Comparison of ENCODE assay signal across 17 cellular contexts in the genomic region with DNA sequence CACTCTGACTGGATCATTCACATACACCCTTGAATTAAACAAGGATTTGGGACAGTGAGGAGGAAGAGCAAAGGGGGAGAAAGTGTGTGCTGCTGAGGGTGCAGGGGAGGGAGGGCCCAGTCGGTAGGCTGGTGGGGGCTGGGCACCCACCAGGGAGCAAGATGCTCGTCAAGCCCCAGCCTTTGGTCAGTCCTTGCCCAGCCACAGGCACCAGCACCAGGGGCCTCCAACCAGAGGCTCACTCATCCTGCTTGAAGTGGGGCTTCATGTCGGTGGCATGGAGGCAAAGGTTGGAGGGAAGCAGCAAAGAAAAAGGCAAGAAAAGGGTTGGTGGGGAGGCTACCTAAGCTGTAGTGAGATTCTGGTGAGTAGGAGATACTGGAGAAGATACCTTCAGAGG. TPM values are rescaled to one million over a fixed set of nuclear protein-coding genes. Genes with fewer than 3 reads are reported as not detected.
DNase-seq lines count a peak whose midpoint lies in the region; ATAC-seq and TF ChIP-seq lines count a peak whose summit lies in the region.
"Had no signal": no experiment of that assay in that cellular context is flagged by ENCODE, and none has a peak within 500 bp of the region (broad histone marks: within the 10 kb centered on the region; RNA-seq: fewer than 3 reads in every experiment).

No MANE protein-coding gene starts in this region.

- no peak overlapping the region for H3K27ac ChIP-seq in CD4-positive, alpha-beta memory T cell (ENCODE audit: low read depth, low read length)
- peak overlapping the region; percentile 2; the same call in 1 of the 2 replicates for H3K27ac ChIP-seq in IMR-90 (ENCODE audit: insufficient read depth, low read length)
- H3K27ac ChIP-seq in esophagus muscularis mucosa (replicated peaks in 1 of 4), result peak overlapping the region; percentile 64 to 98 (median 80)
- peak overlapping the region; percentile 78 for H3K27ac ChIP-seq in skeletal muscle tissue (ENCODE audit: low read depth, low read length)
- H3K27ac ChIP-seq: pancreas, PC-9 had no signal

- H3K36me3 Mint-ChIP-seq in CD4-positive, alpha-beta memory T cell, result peaks cover 47 to 68% of the 10 kb centered on the region in 2 donors

- H3K9me3 Mint-ChIP-seq in CD4-positive, alpha-beta memory T cell, result peaks cover 0 to 1% (median 0%) of the 10 kb centered on the region in 8 donors

- dilution Hi-C loops in IMR-90 (cut with HindIII; ENCODE audit: low sequenced_read_pairs, unreplicated experiment), result no loop called here

- no peaks in the 10 kb centered on the region for H3K27me3 Mint-ChIP-seq in CD4-positive, alpha-beta memory T cell
- H3K27me3 Mint-ChIP-seq: stimulated activated naive CD8-positive, alpha-beta T cell treated with anti-CD3 and anti-CD28 coated beads, Interleukin-15, amount 100 ng/mL, for 72 hours had no signal

- no peak overlapping the region for H3K4me2 ChIP-seq in IMR-90 (ENCODE audit: low read depth, low read length)
- H3K4me2 ChIP-seq: GM23338, PC-9 had no signal

- ATAC-seq in IMR-90 (ENCODE audit: low read depth), result no peak
- ATAC-seq in GM21360 (IDR thresholded peaks at IDR 0.05; ENCODE audit: unreplicated experiment), result no peak
- ATAC-seq: GM23338 had no signal

- TF ChIP-seq EP300 in esophagus muscularis mucosa (IDR thresholded peaks at IDR 0.05), result no peak

- no TSS peak for BruUV-seq in IMR-90 (replicated peaks; lab: Mats Ljungman, UMichigan)

- H2BK120ac ChIP-seq in IMR-90 (ENCODE audit: low read depth, low read length), result no peak overlapping the region

- no peak overlapping the region for H4K5ac ChIP-seq in IMR-90 (ENCODE audit: low read depth, low read length)

- H3K9me3 ChIP-seq in CD4-positive, alpha-beta memory T cell (ENCODE audit: control insufficient read depth in 1 of 2, low read length in 2 of 2), result no peaks in the 10 kb centered on the region
- H3K9me3 ChIP-seq in IMR-90 (ENCODE audit: control insufficient read depth, insufficient read depth, low read length) (no peaks in the 10 kb centered on the region; the same call in 1 of the 2 replicates), esophagus muscularis mucosa (peaks cover 0 to 4% (median 0%) of the 10 kb centered on the region in 4 donors), skeletal muscle tissue (ENCODE audit: control insufficient read depth in 3 of 3, low read length in 3 of 3) (no peaks in the 10 kb centered on the region)
- H3K9me3 ChIP-seq: mucosa of descending colon, pancreas had no signal

- peaks cover 54% of the 10 kb centered on the region for H3K9me1 ChIP-seq in IMR-90 (ENCODE audit: insufficient read depth, low read length)

- intact Hi-C loops in CD4-positive, alpha-beta memory T cell (cut with micrococcal nuclease), result loop anchor here (2.0 to 10.0 kb wide), 2 partner anchors 23 to 185 kb away; no protein-coding TSS in a partner anchor
- intact Hi-C loops in IMR-90 (cut with micrococcal nuclease), result no loop called here
- intact Hi-C loops in esophagus muscularis mucosa (cut with DNase I), result no loop called here

- in situ Hi-C loops in IMR-90 (cut with MboI; ENCODE audit: low sequenced_read_pairs) (no loop called here), G401 (cut with HindIII; ENCODE audit: low sequenced_read_pairs) (no loop called here)

- no peak overlapping the region for H3K56ac ChIP-seq in IMR-90 (ENCODE audit: extremely low read depth, insufficient read depth, low read length)

- no peak overlapping the region for H3K14ac ChIP-seq in IMR-90 (replicated peaks; ENCODE audit: low read depth, low read length)

- WGBS in IMR-90 (ENCODE audit: extremely low coverage in 2 of 2, insufficient read length in 1 of 2), 2 experiments, result 80% methylated on average over 2 of the region's 3 CpGs; no CpG with 5 or more reads in 1 of the 2 experiments
- WGBS in esophagus muscularis mucosa, result 67% methylated on average over 3 of the region's 3 CpGs

- H3K23ac ChIP-seq in IMR-90 (ENCODE audit: low read depth, low read length), result no peak overlapping the region

- POLR2A ChIA-PET in CD4-positive, alpha-beta memory T cell (lab: Charles Lee; ENCODE audit: partially characterized antibody), result interaction anchor here (0.6 to 8.3 kb wide), 14 partner anchors 9 to 93 kb away, joined by 3 to 129 read pairs (median 12); partner anchors contain the start of gene CDC42EP3
- POLR2A ChIA-PET in IMR-90 (lab: Charles Lee; ENCODE audit: unreplicated experiment), result no interaction called here

- no peak for TF ChIP-seq RAD21 in IMR-90 (IDR thresholded peaks at IDR 0.05; ENCODE audit: low read length)

- peaks cover 96% of the 10 kb centered on the region for H4K20me1 ChIP-seq in IMR-90 (ENCODE audit: insufficient read depth, low read length)

- peaks cover 4% of the 10 kb centered on the region for H3K36me3 ChIP-seq in CD4-positive, alpha-beta memory T cell (ENCODE audit: insufficient read depth, low read length)
- H3K36me3 ChIP-seq in IMR-90 (ENCODE audit: control insufficient read depth, insufficient read depth, low read length), result peaks cover 61% of the 10 kb centered on the region
- H3K36me3 ChIP-seq in esophagus muscularis mucosa, result peaks cover 0 to 30% (median 22%) of the 10 kb centered on the region in 4 donors
- H3K36me3 ChIP-seq in skeletal muscle tissue (ENCODE audit: control insufficient read depth in 3 of 3, insufficient read depth in 3 of 3, low read length in 3 of 3), result peaks cover 7 to 10% (median 7%) of the 10 kb centered on the region in 3 donors
- H3K36me3 ChIP-seq: pancreas had no signal

- H3K4me3 Mint-ChIP-seq in CD4-positive, alpha-beta memory T cell, result peak overlapping the region in 5 of 8 donors; percentile 5 to 66 (median 13)
- H3K4me3 Mint-ChIP-seq: GM23338 had no signal

- H2BK15ac ChIP-seq in IMR-90 (ENCODE audit: low read depth, low read length), result no peak overlapping the region

- no peak for DNase-seq in CD4-positive, alpha-beta memory T cell
- DNase-seq in IMR-90 (no peak), esophagus muscularis mucosa (ENCODE audit: extremely low spot score) (no peak), GM20000 (ENCODE audit: low spot score) (no peak), G401 (ENCODE audit: low spot score) (no peak)
- DNase-seq: activated CD8-positive, alpha-beta memory T cell treated with anti-CD3 and anti-CD28 coated beads for 24 hours; DMS79; mucosa of descending colon; NCI-H1930; NCI-H526 treated with DMSO at 0.1 percent for 48 hours; pancreas; PC-9; stimulated activated naive CD8-positive, alpha-beta T cell treated with anti-CD3 and anti-CD28 coated beads, Interleukin-15, amount 100 ng/mL, for 72 hours had no signal

- H3K27ac Mint-ChIP-seq in CD4-positive, alpha-beta memory T cell, result peak overlapping the region; percentile 51 to 98 (median 89)
- H3K27ac Mint-ChIP-seq: GM23338 had no signal

- no peak overlapping the region for H2BK5ac ChIP-seq in IMR-90 (ENCODE audit: low read depth, low read length, poor library complexity, severe bottlenecking)

- H3K4me1 ChIP-seq in CD4-positive, alpha-beta memory T cell (ENCODE audit: insufficient read depth, low read length), result peaks cover 97% of the 10 kb centered on the region
- H3K4me1 ChIP-seq in IMR-90 (ENCODE audit: control insufficient read depth, insufficient read depth, low read length) (peaks cover 45% of the 10 kb centered on the region), esophagus muscularis mucosa (peaks cover 92 to 99% (median 97%) of the 10 kb centered on the region in 4 donors), skeletal muscle tissue (ENCODE audit: control insufficient read depth in 3 of 3, insufficient read depth in 3 of 3, low read length in 3 of 3) (peaks cover 68 to 70% (median 68%) of the 10 kb centered on the region in 3 donors)

- CTCF ChIA-PET in CD4-positive, alpha-beta memory T cell (lab: Charles Lee; ENCODE audit: partially characterized antibody), result interaction anchor here (0.6 to 4.4 kb wide), 26 partner anchors 7 to 254 kb away, joined by 3 to 34 read pairs (median 6); partner anchors contain the start of gene CDC42EP3
- CTCF ChIA-PET in IMR-90 (lab: Yijun Ruan, JAX), result no interaction called here

- no peak overlapping the region for H2BK20ac ChIP-seq in IMR-90 (ENCODE audit: low read depth, low read length)

- no peak overlapping the region for H2AFZ ChIP-seq in IMR-90 (replicated peaks; ENCODE audit: low read length, poor library complexity)
- H2AFZ ChIP-seq: GM23338, PC-9 had no signal

- H4K8ac ChIP-seq in IMR-90 (ENCODE audit: low read depth in 2 of 2, low read length in 2 of 2), result no peak overlapping the region

- no peak overlapping the region for H3K18ac ChIP-seq in IMR-90 (ENCODE audit: low read depth, low read length)

- no peaks in the 10 kb centered on the region for H3K27me3 ChIP-seq in CD4-positive, alpha-beta memory T cell (ENCODE audit: insufficient read depth, low read length)
- H3K27me3 ChIP-seq in IMR-90 (ENCODE audit: control insufficient read depth, insufficient read depth, low read length), result no peaks in the 10 kb centered on the region
- no peaks in the 10 kb centered on the region for H3K27me3 ChIP-seq in esophagus muscularis mucosa
- no peaks in the 10 kb centered on the region for H3K27me3 ChIP-seq in skeletal muscle tissue (ENCODE audit: control insufficient read depth in 3 of 3, insufficient read depth in 3 of 3, low read length in 3 of 3)
- H3K27me3 ChIP-seq: BLaER1, pancreas had no signal

- no peak overlapping the region for H4K91ac ChIP-seq in IMR-90 (ENCODE audit: insufficient read depth, low read depth, low read length)

- peaks cover 7 to 80% of the 10 kb centered on the region in 2 experiments for H3K79me1 ChIP-seq in IMR-90 (ENCODE audit: low read depth in 1 of 2, low read length in 2 of 2)

- TF ChIP-seq POLR2A in IMR-90 (IDR thresholded peaks at IDR 0.05; ENCODE audit: low read depth, low read length) (no peak), esophagus muscularis mucosa (IDR thresholded peaks at IDR 0.05; ENCODE audit: low read depth) (no peak)

- H3K4me3 ChIP-seq in CD4-positive, alpha-beta memory T cell (ENCODE audit: low read length in 2 of 2), result no peak overlapping the region
- H3K4me3 ChIP-seq in IMR-90 (ENCODE audit: insufficient read depth, low read depth, low read length), result no peak overlapping the region
- H3K4me3 ChIP-seq in esophagus muscularis mucosa, result no peak overlapping the region
- H3K4me3 ChIP-seq in skeletal muscle tissue (ENCODE audit: low read length in 3 of 3), result no peak overlapping the region
- H3K4me3 ChIP-seq: BLaER1, GM23338, mucosa of descending colon, pancreas, PC-9 had no signal

- no peak overlapping the region for H3K9ac ChIP-seq in IMR-90 (ENCODE audit: low read depth, low read length)
- H3K9ac ChIP-seq in skeletal muscle tissue (ENCODE audit: low read depth in 1 of 3, low read length in 3 of 3), result no peak overlapping the region
- H3K9ac ChIP-seq: BLaER1 had no signal

- H2AK5ac ChIP-seq in IMR-90 (ENCODE audit: low read depth, low read length), result no peak overlapping the region

- H3K4ac ChIP-seq in IMR-90 (ENCODE audit: low read depth, low read length), result no peak overlapping the region

- H3K4me1 Mint-ChIP-seq in CD4-positive, alpha-beta memory T cell, result peaks cover 74 to 96% (median 87%) of the 10 kb centered on the region in 4 donors

- no peak overlapping the region for H2AK9ac ChIP-seq in IMR-90 (replicated peaks; ENCODE audit: low read depth, low read length, poor library complexity)

- TF ChIP-seq CTCF in IMR-90 (conservative IDR thresholded peaks at IDR 0.05; ENCODE audit: low read depth, low read length) (no peak), esophagus muscularis mucosa (IDR thresholded peaks at IDR 0.05) (no peak), GM20000 (IDR thresholded peaks at IDR 0.05; ENCODE audit: extremely low read depth, missing control alignments) (no peak)

RNA-seq across cellular contexts. Expression of gene CDC42EP3, which starts 21.9 kb away (rescaled TPM):
- 10 to 100 TPM; 56.1 to 60.9 TPM for total RNA-seq in CD4-positive, alpha-beta memory T cell
- 100 to 1,000 TPM in 1 of 2 donors, 10 to 100 TPM in 1; 59.3 to 107 TPM for polyA plus RNA-seq in CD4-positive, alpha-beta memory T cell
- total RNA-seq in IMR-90 (2012; rRNA removed), result 152 and 167 TPM in 2 replicates
- polyA plus RNA-seq in IMR-90 (2012; rRNA removed), result 177 and 193 TPM in 2 replicates
- polyA plus RNA-seq in IMR-90 (2012; cell fraction: cytosol; rRNA removed), result 71.7 and 119 TPM in 2 replicates
- polyA plus RNA-seq in IMR-90 (2012; cell fraction: nucleus; rRNA removed; ENCODE audit: low replicate concordance), result 63.1 and 123 TPM in 2 replicates
- total RNA-seq in esophagus muscularis mucosa, result 100 to 1,000 TPM in 2 of 4 donors, 10 to 100 TPM in 2; 67.7 to 217 (median 112) TPM
- total RNA-seq in skeletal muscle tissue, result 3.7 TPM
- total RNA-seq in G401 (2014; rRNA removed; shearing (Covaris generic)), result 0.07 TPM in 1 of 2 replicates, not detected in the other

Comparison
In these comparisons a context has a peak if more than half of its experiments do, and no peak if none do; other contexts are left out.
1. RNA of gene CDC42EP3, which starts 21.9 kb away (total RNA-seq): 152 to 167 TPM in IMR-90, 67.7 to 217 TPM in esophagus muscularis mucosa and 56.1 to 60.9 TPM in CD4-positive, alpha-beta memory T cell; 3.7 TPM in skeletal muscle tissue (single experiment) and 0.07 TPM in G401; every median in the first group is over 10 times any median in the second.